ENCODE assay signal across 17 cellular contexts in genomic region chr7:149845257-149845980, GRCh38. TPM values are rescaled to one million over a fixed set of nuclear protein-coding genes. Genes with fewer than 3 reads are reported as not detected.
DNase-seq lines count a peak whose midpoint lies in the region; ATAC-seq and TF ChIP-seq lines count a peak whose summit lies in the region.
"Had no signal": no experiment of that assay in that cellular context is flagged by ENCODE, and none has a peak within 500 bp of the region (broad histone marks: within the 10 kb centered on the region; RNA-seq: fewer than 3 reads in every experiment).

No MANE protein-coding gene starts in this region.

- TF ChIP-seq CTCF in fibroblast of villous mesenchyme (IDR thresholded peaks at IDR 0.05; ENCODE audit: insufficient read depth, low read depth, low read length), result no peak
- no peak for TF ChIP-seq CTCF in GM20000 (IDR thresholded peaks at IDR 0.05; ENCODE audit: extremely low read depth, missing control alignments)

- peak; percentile 59 for DNase-seq in GF-D8 (lab: John Stamatoyannopoulos, UW)
- no peak for DNase-seq in T-cell
- peak; percentile 22 for DNase-seq in fibroblast of villous mesenchyme (ENCODE audit: low read depth)
- no peak for DNase-seq in sciatic nerve (ENCODE audit: low spot score)
- no peak for DNase-seq in SIG-M5 (lab: John Stamatoyannopoulos, UW)
- DNase-seq in GM20000 (ENCODE audit: low spot score), result no peak
- DNase-seq: DMS 273 treated with DMSO at 0.1 percent for 48 hours; KBM-7; NCI-H1048; NCI-H146; NCI-H2107; NCI-H345; NCI-H526 treated with DMSO at 0.1 percent for 48 hours; NK-92 treated with Interleukin-12 subunit alpha and Interleukin-12 subunit beta, amount 100 ng/mL, for 24 hours; PC-3 had no signal

- ATAC-seq in T-cell (replicated peaks in 1 of 4) (peak in 2 of 4 experiments; percentile 37 to 40), sciatic nerve (peak; percentile 50), GM19467 (IDR thresholded peaks at IDR 0.05; ENCODE audit: unreplicated experiment) (no peak)
- ATAC-seq: GM23338, PC-3 had no signal

- POLR2A ChIA-PET in T-cell (lab: Charles Lee), result no interaction called here

- H3K4me3 Mint-ChIP-seq in T-cell, result peak overlapping the region in 1 of 3 donors; percentile 1
- H3K4me3 Mint-ChIP-seq: GM23338 had no signal

- no peak overlapping the region for H3K4me3 ChIP-seq in fibroblast of villous mesenchyme (ENCODE audit: low read depth, low read length)
- H3K4me3 ChIP-seq: GM23338 had no signal

- peaks cover 16% of the 10 kb centered on the region for H3K36me3 Mint-ChIP-seq in T-cell

- intact Hi-C loops in sciatic nerve (cut with DNase I), result no loop called here

- H3K27me3 Mint-ChIP-seq in T-cell, result no peaks in the 10 kb centered on the region

- H3K27ac Mint-ChIP-seq in T-cell, result peak overlapping the region; percentile 58 to 71
- H3K27ac Mint-ChIP-seq: GM23338 had no signal

- CTCF ChIA-PET in T-cell (lab: Charles Lee), result no interaction called here

- peaks cover 55 to 73% (median 63%) of the 10 kb centered on the region in 3 donors for H3K4me1 Mint-ChIP-seq in T-cell

- H3K9me3 Mint-ChIP-seq in T-cell, result no peaks in the 10 kb centered on the region
- H3K9me3 Mint-ChIP-seq: GM23338 had no signal

RNA-seq across cellular contexts. Expression of gene ZNF862, which starts 7.2 kb away (rescaled TPM):
- total RNA-seq in T-cell (10 to 100 TPM; 49.3 to 72.0 (median 63.8) TPM), fibroblast of villous mesenchyme (7.4 and 8.2 TPM in 2 replicates), sciatic nerve (34.1 TPM)

RNA-seq across cellular contexts. Expression of gene ATP6V0E2, which starts 28.4 kb away (rescaled TPM):
- total RNA-seq in T-cell (10 to 100 TPM; 48.5 to 79.4 (median 63.9) TPM), fibroblast of villous mesenchyme (11.2 and 13.9 TPM in 2 replicates), sciatic nerve (34.8 TPM)

Comparison
In these comparisons a context has a peak if more than half of its experiments do, and no peak if none do; other contexts are left out.
1. DNase-seq: peak in GF-D8 (single experiment) and fibroblast of villous mesenchyme (single experiment); none in T-cell (0 of 34), sciatic nerve (single experiment), SIG-M5 (single experiment) and GM20000 (single experiment).